In genomic region chr14:26866741-26867140, GRCh38 we compare ENCODE assay signal across 20 cellular contexts.
"Had no signal": no experiment of that assay in that cellular context is flagged by ENCODE, and none has a peak within 500 bp of the region (broad histone marks: within the 10 kb centered on the region; RNA-seq: fewer than 3 reads in every experiment).

No MANE protein-coding gene starts in this region.

- H3K4me1 ChIP-seq: colonic mucosa, foreskin keratinocyte, left ventricle myocardium inferior, lower lobe of right lung, psoas muscle, spleen had no signal

- H3K4me3 ChIP-seq: colonic mucosa, left ventricle myocardium inferior, lower lobe of right lung, neural progenitor cell, ovary, psoas muscle, spleen had no signal

- H3K9me3 Mint-ChIP-seq: neural progenitor cell; stimulated activated naive B cell treated with anti-CD40 and anti-IgM and Interleukin-4, amounts not matched to agents 10 μg/mL and 1 μg/mL and 100 μg/mL, for 72 hours had no signal

- H3K4me3 Mint-ChIP-seq: memory B cell; natural killer cell treated with Interleukin-12 subunit alpha and Interleukin-12 subunit beta and Interleukin-15 and Interleukin-18, amount 100 ng/mL, for 72 hours; neural progenitor cell; stimulated activated naive B cell treated with anti-CD40 and anti-IgM and Interleukin-4, amounts not matched to agents 10 μg/mL and 1 μg/mL and 100 μg/mL, for 72 hours; stimulated activated naive CD8-positive, alpha-beta T cell treated with anti-CD3 and anti-CD28 coated beads, Interleukin-15, amount 100 ng/mL, for 72 hours had no signal

- H3K27ac ChIP-seq: colonic mucosa, foreskin keratinocyte, left ventricle myocardium inferior, lower lobe of right lung, neural progenitor cell, ovary, psoas muscle, spleen had no signal

- H3K4me1 Mint-ChIP-seq: memory B cell; stimulated activated naive B cell treated with anti-CD40 and anti-IgM and Interleukin-4, amounts not matched to agents 10 μg/mL and 1 μg/mL and 100 μg/mL, for 72 hours; stimulated activated naive CD8-positive, alpha-beta T cell treated with anti-CD3 and anti-CD28 coated beads, Interleukin-15, amount 100 ng/mL, for 72 hours had no signal

- H3K9ac ChIP-seq: neural progenitor cell had no signal

- H3K36me3 Mint-ChIP-seq: memory B cell; natural killer cell treated with Interleukin-12 subunit alpha and Interleukin-12 subunit beta and Interleukin-15 and Interleukin-18, amount 100 ng/mL, for 72 hours; neural progenitor cell; stimulated activated naive B cell treated with anti-CD40 and anti-IgM and Interleukin-4, amounts not matched to agents 10 μg/mL and 1 μg/mL and 100 μg/mL, for 72 hours had no signal

- DNase-seq: colonic mucosa; dermis blood vessel endothelial cell; erythroblast; foreskin keratinocyte; left ventricle myocardium inferior; lower lobe of right lung; midbrain; ovary; psoas muscle; spleen; stimulated activated CD4-positive, alpha-beta T cell treated with anti-CD3 and anti-CD28 coated beads, Interleukin-2, amount 100 ng/mL, for 24 hours; stimulated activated CD4-positive, alpha-beta T cell treated with anti-CD3 and anti-CD28 coated beads, Interleukin-4, amount 100 ng/mL, for 4 hours; stimulated activated naive B cell treated with anti-CD40 and anti-IgM and Interleukin-4, amounts not matched to agents 10 μg/mL and 1 μg/mL and 100 μg/mL, for 72 hours; stimulated activated naive CD8-positive, alpha-beta T cell treated with anti-CD3 and anti-CD28 coated beads, Interleukin-15, amount 100 ng/mL, for 72 hours; trophoblast cell had no signal

- H3K36me3 ChIP-seq: colonic mucosa, left ventricle myocardium inferior, lower lobe of right lung, neural progenitor cell, ovary, spleen had no signal

- H3K9me3 ChIP-seq: colonic mucosa, left ventricle myocardium inferior, lower lobe of right lung, ovary, psoas muscle had no signal

- H3K27me3 Mint-ChIP-seq: memory B cell; natural killer cell treated with Interleukin-12 subunit alpha and Interleukin-12 subunit beta and Interleukin-15 and Interleukin-18, amount 100 ng/mL, for 72 hours; stimulated activated naive B cell treated with anti-CD40 and anti-IgM and Interleukin-4, amounts not matched to agents 10 μg/mL and 1 μg/mL and 100 μg/mL, for 72 hours; stimulated activated naive CD8-positive, alpha-beta T cell treated with anti-CD3 and anti-CD28 coated beads, Interleukin-15, amount 100 ng/mL, for 72 hours had no signal

- H3K4me2 ChIP-seq: neural progenitor cell had no signal

- H3K27me3 ChIP-seq: colonic mucosa, neural progenitor cell, ovary, spleen had no signal

- ATAC-seq: foreskin keratinocyte; natural killer cell treated with Interleukin-12 subunit alpha and Interleukin-12 subunit beta and Interleukin-15 and Interleukin-18, amount 100 ng/mL, for 72 hours; psoas muscle; sciatic nerve; stimulated activated naive B cell treated with anti-CD40 and anti-IgM and Interleukin-4, amounts not matched to agents 10 μg/mL and 1 μg/mL and 100 μg/mL, for 72 hours; stimulated activated naive CD8-positive, alpha-beta T cell treated with anti-CD3 and anti-CD28 coated beads, Interleukin-15, amount 100 ng/mL, for 72 hours had no signal

- H3K27ac Mint-ChIP-seq: memory B cell; natural killer cell treated with Interleukin-12 subunit alpha and Interleukin-12 subunit beta and Interleukin-15 and Interleukin-18, amount 100 ng/mL, for 72 hours; neural progenitor cell; stimulated activated naive B cell treated with anti-CD40 and anti-IgM and Interleukin-4, amounts not matched to agents 10 μg/mL and 1 μg/mL and 100 μg/mL, for 72 hours; stimulated activated naive CD8-positive, alpha-beta T cell treated with anti-CD3 and anti-CD28 coated beads, Interleukin-15, amount 100 ng/mL, for 72 hours had no signal

- FAIRE-seq: endothelial cell of umbilical vein had no signal
